ENCODE assay signal across 20 cellular contexts in the genomic region with DNA sequence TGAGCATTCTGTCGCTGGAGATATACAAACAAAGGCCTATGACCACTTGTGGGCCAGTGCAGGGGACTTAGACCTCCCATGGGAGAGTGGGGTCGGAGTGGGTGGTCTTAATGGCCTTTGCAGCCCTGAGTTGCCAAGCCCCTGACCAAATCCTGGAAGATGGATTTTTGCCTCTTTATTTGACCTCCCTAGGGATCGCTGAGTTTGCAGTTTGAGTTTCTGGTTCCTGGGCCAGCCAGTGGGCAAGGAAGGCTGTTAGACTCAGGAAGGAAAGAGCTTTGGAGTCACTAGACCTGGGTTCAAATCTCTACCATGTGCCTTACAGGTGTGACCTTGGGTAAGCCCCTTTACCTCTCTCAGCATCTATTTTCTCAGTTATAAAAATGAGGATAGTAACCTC.
DNase-seq lines count a peak whose midpoint lies in the region; ATAC-seq, FAIRE-seq and TF ChIP-seq lines count a peak whose summit lies in the region.
"Had no signal": no experiment of that assay in that cellular context is flagged by ENCODE, and none has a peak within 500 bp of the region (broad histone marks: within the 10 kb centered on the region; RNA-seq: fewer than 3 reads in every experiment).

No MANE protein-coding gene starts in this region.

- no peaks in the 10 kb centered on the region for H3K9me3 ChIP-seq in A549
- no peaks in the 10 kb centered on the region for H3K9me3 ChIP-seq in WERI-Rb-1 (ENCODE audit: severe bottlenecking)
- H3K9me3 ChIP-seq: BLaER1, Caco-2 had no signal

- peaks cover 46% of the 10 kb centered on the region for H3K4me1 Mint-ChIP-seq in glutamatergic neuron (ENCODE audit: low read depth, unreplicated experiment)
- H3K4me1 Mint-ChIP-seq: B cell had no signal

- peaks cover 5% of the 10 kb centered on the region for H3K36me3 Mint-ChIP-seq in glutamatergic neuron (ENCODE audit: unreplicated experiment)
- H3K36me3 Mint-ChIP-seq: CD8-positive, alpha-beta T cell had no signal

- TF ChIP-seq EP300 in A549 (IDR thresholded peaks at IDR 0.05): no peak

- in situ Hi-C loops in ACHN (cut with HindIII; ENCODE audit: low pct_ligation_motif_present, low pct_unique_long_range_greater_than_20kb, low sequenced_read_pairs): no loop called here

- peaks cover 7% of the 10 kb centered on the region for H3K9me3 Mint-ChIP-seq in glutamatergic neuron (ENCODE audit: unreplicated experiment)
- H3K9me3 Mint-ChIP-seq: CD8-positive, alpha-beta T cell; H9; HFFc6 had no signal

- H3K4me3 ChIP-seq in A549: no peak overlapping the region
- no peak overlapping the region for H3K4me3 ChIP-seq in WERI-Rb-1 (ENCODE audit: low read depth, low read length)
- H3K4me3 ChIP-seq: BLaER1, GM23248 had no signal

- no peak for FAIRE-seq in A549 (lab: Jason Lieb, UNC)
- FAIRE-seq: G401.6, GM12892 had no signal

- CTCF ChIA-PET in A549 (lab: Yijun Ruan, JAX): interaction anchor here (0.6 to 1.4 kb wide), 3 partner anchors 20 to 190 kb away, joined by 3 to 4 read pairs (median 3); no protein-coding TSS in a partner anchor

- peaks cover 12% of the 10 kb centered on the region for H3K27me3 Mint-ChIP-seq in glutamatergic neuron (ENCODE audit: unreplicated experiment)

- TF ChIP-seq CTCF in A549 (IDR thresholded peaks at IDR 0.05) (no peak), WERI-Rb-1 (IDR thresholded peaks at IDR 0.05; ENCODE audit: low read depth, low read length) (no peak), glutamatergic neuron (IDR thresholded peaks at IDR 0.05; ENCODE audit: partially characterized antibody, unreplicated experiment) (no peak)

- ATAC-seq in A549 (no peak), left lobe of liver (no peak)
- ATAC-seq: CD8-positive, alpha-beta T cell had no signal

- H3K27ac ChIP-seq in A549 (no peak overlapping the region), WERI-Rb-1 (peak overlapping the region; percentile 32; the same call in 1 of the 2 replicates)
- H3K27ac ChIP-seq: BLaER1, C4-2B, GM23248 had no signal

- H3K4me2 ChIP-seq in A549: no peak overlapping the region
- H3K4me2 ChIP-seq: BLaER1 had no signal

- H3K4me3 Mint-ChIP-seq in glutamatergic neuron (ENCODE audit: unreplicated experiment): no peak overlapping the region
- H3K4me3 Mint-ChIP-seq: B cell; CD4-positive, CD25-positive, alpha-beta regulatory T cell; CD8-positive, alpha-beta T cell; H9; HFFc6 had no signal

- peak overlapping the region; percentile 78 for H3K27ac Mint-ChIP-seq in glutamatergic neuron (ENCODE audit: unreplicated experiment)
- H3K27ac Mint-ChIP-seq: B cell; CD4-positive, CD25-positive, alpha-beta regulatory T cell; CD8-positive, alpha-beta T cell; H9; HFFc6 had no signal

- H3K4me1 ChIP-seq in A549: peaks cover 11% of the 10 kb centered on the region; the same call in 2 of the 3 replicates
- H3K4me1 ChIP-seq: BLaER1 had no signal

- no peaks in the 10 kb centered on the region for H3K27me3 ChIP-seq in WERI-Rb-1 (ENCODE audit: insufficient read depth, low read depth, severe bottlenecking)
- H3K27me3 ChIP-seq: BLaER1 had no signal

- H3K36me3 ChIP-seq in WERI-Rb-1: no peaks in the 10 kb centered on the region
- H3K36me3 ChIP-seq: BLaER1 had no signal

- no peak for TF ChIP-seq POLR2A in A549 (IDR thresholded peaks at IDR 0.05; ENCODE audit: low read length)

- POLR2A ChIA-PET in A549 (lab: Yijun Ruan, JAX): no interaction called here

- 46% methylated on average over 3 of the region's 3 CpGs for WGBS in A549 (ENCODE audit: missing lambda C conversion rate)

- no peak for TF ChIP-seq RAD21 in A549 (conservative IDR thresholded peaks at IDR 0.05 in 1 of 2, IDR thresholded peaks at IDR 0.05 in 1 of 2)

- DNase-seq in A549 (ENCODE audit: low read depth in 1 of 2, low spot score in 1 of 2): no peak
- no peak for DNase-seq in WERI-Rb-1
- DNase-seq in glutamatergic neuron: no peak
- DNase-seq in LoVo (ENCODE audit: low spot score): no peak
- no peak for DNase-seq in ACHN
- DNase-seq in left lobe of liver (ENCODE audit: low spot score): no peak
- DNase-seq: 8988T; Caco-2; CD4-positive, CD25-positive, alpha-beta regulatory T cell; CD8-positive, alpha-beta T cell; DMS153; DND-41; GM23248; H9; HFFc6 had no signal

TF ChIP-seq in A549, 52 proteins besides CTCF, POLR2A, EP300 and RAD21:
- no peak for TF ChIP-seq NPAS2 (CRISPR knock-in tag; IDR thresholded peaks at IDR 0.05; ENCODE audit: borderline replicate concordance)
- TF ChIP-seq MAZ (IDR thresholded peaks at IDR 0.05; ENCODE audit: borderline replicate concordance, low read depth, low read length): no peak
- TF ChIP-seq POLR2AphosphoS2 (conservative IDR thresholded peaks at IDR 0.05; ENCODE audit: low read length): no peak
- TF ChIP-seq HEYL (CRISPR knock-in tag; IDR thresholded peaks at IDR 0.05): no peak
- TF ChIP-seq HOXB13 (CRISPR knock-in tag; IDR thresholded peaks at IDR 0.05; ENCODE audit: low read depth): no peak
- peak; percentile 62 for TF ChIP-seq MAFK (IDR thresholded peaks at IDR 0.05; ENCODE audit: partially characterized antibody)
- no peak for TF ChIP-seq RCOR1 (IDR thresholded peaks at IDR 0.05; ENCODE audit: low read depth, low read length)
- no peak for TF ChIP-seq KDM5A (IDR thresholded peaks at IDR 0.05)
